In genomic region chr10:3668276-3668960, GRCh38 we compare ENCODE assay signal across 8 cellular contexts.
DNase-seq lines count a peak whose midpoint lies in the region; ATAC-seq and TF ChIP-seq lines count a peak whose summit lies in the region.

No MANE protein-coding gene starts in this region.

- DNase-seq in A673 (ENCODE audit: low spot score) (peak; percentile 72), activated T-helper 1 cell treated with Interleukin-2 at 50 U/mL for 16 hours (ENCODE audit: low read depth) (peak; percentile 58), heart left ventricle (no peak), smooth muscle cell (lab: John Stamatoyannopoulos, UW; ENCODE audit: unreplicated experiment) (no peak), NCI-H2196 (lab: John Stamatoyannopoulos, UW; ENCODE audit: unreplicated experiment) (no peak)
- DNase-seq in Jurkat, Clone E6-1 (ENCODE audit: low read depth, low spot score), result peak; percentile 69

- no peaks in the 10 kb centered on the region for H3F3A ChIP-seq in smooth muscle cell (ENCODE audit: low read depth)

- TF ChIP-seq POLR2A in heart left ventricle (IDR thresholded peaks at IDR 0.05), result no peak

- H4K20me1 ChIP-seq in smooth muscle cell (ENCODE audit: low read depth), result no peaks in the 10 kb centered on the region

- H3K9me3 ChIP-seq in A673 (ENCODE audit: low read depth, low read length, poor library complexity, severe bottlenecking) (no peaks in the 10 kb centered on the region), heart left ventricle (no peaks in the 10 kb centered on the region), smooth muscle cell (replicated peaks; ENCODE audit: low read depth) (no peaks in the 10 kb centered on the region)

- H3K4me2 ChIP-seq in smooth muscle cell, result peak overlapping the region; percentile 61

- ATAC-seq in heart left ventricle (peak in 3 of 4 donors; percentile 39 to 52 (median 46)), HG03095 (IDR thresholded peaks at IDR 0.05; ENCODE audit: unreplicated experiment) (no peak), HG03442 (IDR thresholded peaks at IDR 0.05; ENCODE audit: unreplicated experiment) (no peak)

- no peak overlapping the region for H3K9ac ChIP-seq in smooth muscle cell (ENCODE audit: low read depth)

- WGBS in heart left ventricle, 4 donors, result 66 to 75% (median 74%) methylated on average over 21 of the region's 21 CpGs
- WGBS in smooth muscle cell (ENCODE audit: low lambda C conversion rate), result 17% methylated on average over 21 of the region's 21 CpGs

- BruUV-seq in A673 (replicated peaks; lab: Mats Ljungman, UMichigan), result no TSS peak

- H3K27ac ChIP-seq in A673 (ENCODE audit: low read depth, low read length, poor library complexity, severe bottlenecking) (peak overlapping the region; percentile 68), heart left ventricle (peak overlapping the region in 1 of 12 donors; percentile 79), smooth muscle cell (ENCODE audit: low read depth) (peak overlapping the region; percentile 64)

- H3K4me1 ChIP-seq in A673 (ENCODE audit: insufficient read depth, low read length, poor library complexity, severe bottlenecking) (peaks cover 44% of the 10 kb centered on the region), heart left ventricle (peaks cover 0 to 33% (median 0%) of the 10 kb centered on the region in 12 donors), smooth muscle cell (ENCODE audit: low read depth) (no peaks in the 10 kb centered on the region)

- no peak for TF ChIP-seq CTCF in A673 (conservative IDR thresholded peaks at IDR 0.05; ENCODE audit: low read depth, low read length)
- no peak for TF ChIP-seq CTCF in heart left ventricle (IDR thresholded peaks at IDR 0.05)
- no peak for TF ChIP-seq CTCF in smooth muscle cell (IDR thresholded peaks at IDR 0.05; ENCODE audit: borderline replicate concordance, insufficient read depth, poor library complexity, severe bottlenecking)

- H3K36me3 ChIP-seq in A673 (ENCODE audit: insufficient read depth, low read length, poor library complexity, severe bottlenecking) (no peaks in the 10 kb centered on the region), heart left ventricle (no peaks in the 10 kb centered on the region), smooth muscle cell (ENCODE audit: low read depth) (no peaks in the 10 kb centered on the region)

- CTCF ChIA-PET in A673 (lab: Charles Lee), result interaction anchor here (0.6 kb wide), 1 partner anchor 271 kb away, joined by 5 read pairs; no protein-coding TSS in a partner anchor

- POLR2A ChIA-PET in A673 (lab: Charles Lee; ENCODE audit: low non-redundant PET), result no interaction called here

- peak overlapping the region; percentile 31 for H2AFZ ChIP-seq in smooth muscle cell (ENCODE audit: low read depth)

- no peaks in the 10 kb centered on the region for H3K79me2 ChIP-seq in smooth muscle cell (ENCODE audit: low read depth)

- no peaks in the 10 kb centered on the region for H3K27me3 ChIP-seq in A673 (replicated peaks; ENCODE audit: insufficient read depth, low read depth, low read length, poor library complexity)
- H3K27me3 ChIP-seq in heart left ventricle, result no peaks in the 10 kb centered on the region
- H3K27me3 ChIP-seq in smooth muscle cell (ENCODE audit: low read depth), result no peaks in the 10 kb centered on the region

- H3K4me3 ChIP-seq in A673 (ENCODE audit: low read depth, low read length, poor library complexity, severe bottlenecking), result no peak overlapping the region
- peak overlapping the region; percentile 46 for H3K4me3 ChIP-seq in Jurkat, Clone E6-1 (ENCODE audit: low read length)
- peak overlapping the region in 2 of 12 donors; percentile 4 to 42 for H3K4me3 ChIP-seq in heart left ventricle
- peak overlapping the region; percentile 19 for H3K4me3 ChIP-seq in smooth muscle cell

- intact Hi-C loops in A673 (cut with micrococcal nuclease; ENCODE audit: unreplicated experiment), result no loop called here
- intact Hi-C loops in heart left ventricle (cut with DNase I), result no loop called here

Comparison
In these comparisons a context has a peak if more than half of its experiments do, and no peak if none do; other contexts are left out.
1. DNase-seq: peak in A673 (single experiment), Jurkat, Clone E6-1 (single experiment) and activated T-helper 1 cell treated with Interleukin-2 at 50 U/mL for 16 hours (single experiment); none in heart left ventricle (0 of 5), smooth muscle cell (single experiment) and NCI-H2196 (single experiment).
2. ATAC-seq: peak in heart left ventricle (3 of 4); none in HG03095 (single experiment) and HG03442 (single experiment).